8 cellular contexts compared by ENCODE assay signal in genomic region chr7:107167483-107168232, GRCh38.
DNase-seq lines count a peak whose midpoint lies in the region; ATAC-seq, FAIRE-seq and TF ChIP-seq lines count a peak whose summit lies in the region.

No MANE protein-coding gene starts in this region.

- H3K9ac ChIP-seq in OCI-LY3 (ENCODE audit: low read length), result peak overlapping the region; percentile 72

- DNase-seq in COR-L47 (lab: John Stamatoyannopoulos, UW) (peak; percentile 53), HTR-8/SVneo (ENCODE audit: insufficient read length, low spot score) (peak; percentile 56), germinal center (ENCODE audit: low spot score) (peak; percentile 24), non-pigmented ciliary epithelial cell (ENCODE audit: low read depth) (peak; percentile 72)
- peak; percentile 76 for DNase-seq in activated naive CD4-positive, alpha-beta T cell treated with anti-CD3 and anti-CD28 coated beads, Interleukin-2, amount 50 U/mL, for 16 hours

- no peaks in the 10 kb centered on the region for H3K27me3 ChIP-seq in OCI-LY3 (ENCODE audit: low read depth, low read length)

- H3K4me2 ChIP-seq in OCI-LY3 (ENCODE audit: low read length), result peak overlapping the region; percentile 80

- H4K20me1 ChIP-seq in OCI-LY3 (ENCODE audit: insufficient read depth, low read length), result peaks cover 13% of the 10 kb centered on the region; the same call in 1 of the 2 replicates

- H3K4me1 ChIP-seq in OCI-LY3 (ENCODE audit: low read length), result peaks cover 19% of the 10 kb centered on the region

- peak; percentile 16; the same call in 1 of the 2 replicates for TF ChIP-seq CTCF in OCI-LY3 (IDR thresholded peaks at IDR 0.05; ENCODE audit: low read depth, low read length)

- FAIRE-seq in HTR-8/SVneo (lab: Jason Lieb, UNC), result no peak

- peak overlapping the region; percentile 78 for H2AFZ ChIP-seq in OCI-LY3 (ENCODE audit: low read depth, low read length)

- ATAC-seq in HG02588 (IDR thresholded peaks at IDR 0.05; ENCODE audit: unreplicated experiment) (no peak), GM21825 (IDR thresholded peaks at IDR 0.05; ENCODE audit: unreplicated experiment) (no peak)

- peaks cover 5% of the 10 kb centered on the region for H3K36me3 ChIP-seq in OCI-LY3 (replicated peaks; ENCODE audit: low read depth, low read length)

- no peaks in the 10 kb centered on the region for H3K9me3 ChIP-seq in OCI-LY3 (ENCODE audit: insufficient read depth, low read length)

- H3K27ac ChIP-seq in OCI-LY3 (ENCODE audit: low read length), result peak overlapping the region; percentile 73

- peaks cover 28% of the 10 kb centered on the region for H3K79me2 ChIP-seq in OCI-LY3 (ENCODE audit: low read length)

- peak overlapping the region; percentile 86 for H3K4me3 ChIP-seq in OCI-LY3 (ENCODE audit: low read length)

Comparison
In these comparisons a context has a peak if more than half of its experiments do, and no peak if none do; other contexts are left out.
1. DNase-seq: peak in every context shown above with its lines; median percentile 76 in activated naive CD4-positive, alpha-beta T cell treated with anti-CD3 and anti-CD28 coated beads, Interleukin-2, amount 50 U/mL, for 16 hours; 72 in non-pigmented ciliary epithelial cell; 56 in HTR-8/SVneo; 53 in COR-L47; 24 in germinal center.